Comparison of ENCODE assay signal across 11 cellular contexts in the genomic region with DNA sequence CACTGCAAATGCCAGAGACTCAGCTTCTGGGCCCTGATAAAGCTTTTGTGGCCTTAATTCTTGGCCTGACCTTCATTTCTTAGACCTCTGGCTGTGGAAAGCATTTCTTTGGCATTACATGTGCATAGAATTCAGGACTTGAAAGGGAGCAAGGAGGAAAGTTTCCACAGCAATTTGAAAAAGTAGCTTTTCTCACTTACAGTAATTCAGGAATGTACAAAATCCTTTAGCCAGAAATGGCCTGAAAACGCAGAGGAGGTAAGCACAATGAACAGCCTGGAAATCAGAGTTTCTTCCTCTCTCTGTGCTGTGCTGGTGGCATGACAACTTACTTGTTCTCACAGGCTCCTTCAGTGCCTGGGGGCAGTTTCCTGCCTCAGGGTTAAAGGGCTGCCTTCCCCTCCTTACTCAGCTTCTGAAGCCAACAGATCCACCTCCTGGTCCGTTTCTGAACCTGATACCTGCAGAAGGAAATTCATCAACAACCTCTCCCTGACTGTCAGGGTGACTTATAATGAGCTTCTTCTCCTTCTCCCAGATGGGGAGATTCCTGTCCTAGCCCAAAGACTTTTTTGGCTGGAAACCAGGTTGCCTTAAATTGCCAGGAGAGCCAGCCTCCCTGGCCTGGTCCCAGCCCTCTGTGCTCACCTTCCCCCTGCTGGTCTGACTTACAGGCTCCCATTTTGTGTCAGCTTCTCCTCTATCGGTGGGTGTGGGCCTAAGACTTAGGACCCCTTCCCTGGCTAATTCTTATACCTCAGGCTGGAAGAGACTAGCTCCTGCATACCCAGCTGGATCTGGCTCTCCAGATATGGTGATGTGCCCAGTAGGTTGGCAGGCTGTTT.
DNase-seq lines count a peak whose midpoint lies in the region; ATAC-seq and TF ChIP-seq lines count a peak whose summit lies in the region.
"Had no signal": no experiment of that assay in that cellular context is flagged by ENCODE, and none has a peak within 500 bp of the region (broad histone marks: within the 10 kb centered on the region; RNA-seq: fewer than 3 reads in every experiment).

No MANE protein-coding gene starts in this region.

- ATAC-seq in GM21390 (IDR thresholded peaks at IDR 0.05; ENCODE audit: unreplicated experiment) = no peak

- peak overlapping the region; percentile 21 to 64 (median 42) for H3K27ac ChIP-seq in transverse colon

- peak in 1 of 5 experiments; percentile 10 for TF ChIP-seq CTCF in transverse colon (IDR thresholded peaks at IDR 0.05)

- WGBS in transverse colon (ENCODE audit: low coverage in 1 of 2), 2 donors = 20 to 39% methylated on average over 1 to 3 of the region's 3 CpGs

- intact Hi-C loops in transverse colon (cut with DNase I; ENCODE audit: low total_unique reads) = no loop called here

- peaks cover 0 to 29% (median 17%) of the 10 kb centered on the region in 4 donors for H3K4me1 ChIP-seq in transverse colon

- H3K36me3 ChIP-seq in transverse colon = no peaks in the 10 kb centered on the region

- peak; percentile 4 for DNase-seq in NCI-H2196 (lab: John Stamatoyannopoulos, UW; ENCODE audit: unreplicated experiment)
- DNase-seq in NCI-H2196 treated with DMSO at 0.1 percent for 48 hours (lab: John Stamatoyannopoulos, UW; ENCODE audit: unreplicated experiment) = no peak
- DNase-seq in dedifferentiated amniotic fluid mesenchymal stem cell (ENCODE audit: extremely low spot score) = peak; percentile 28
- DNase-seq in left kidney (ENCODE audit: low read depth, low spot score) = peak; percentile 19
- DNase-seq in transverse colon = no peak
- no peak for DNase-seq in midbrain (lab: John Stamatoyannopoulos, UW)
- DNase-seq in activated CD4-positive, alpha-beta T cell treated with anti-CD3 and anti-CD28 coated beads, Interleukin-2, amount 50 U/mL, for 48 hours = no peak
- DNase-seq: activated CD4-positive, alpha-beta memory T cell treated with anti-CD3 and anti-CD28 coated beads, Interleukin-2, amount 10 ng/mL, durations not matched to agents 7 days and 5 days; amniotic stem cell; nucleus accumbens had no signal

- no peaks in the 10 kb centered on the region for H3K9me3 ChIP-seq in transverse colon

- in situ Hi-C loops in transverse colon (cut with MboI; ENCODE audit: low pct_ligation_motif_present in 1 of 4, low pct_unique_long_range_greater_than_20kb in 1 of 4, low sequenced_read_pairs in 3 of 4) = no loop called here

- no peak overlapping the region for H3K4me3 ChIP-seq in transverse colon

- TF ChIP-seq POLR2A in transverse colon (IDR thresholded peaks at IDR 0.05) = no peak

- no peak for TF ChIP-seq EP300 in transverse colon (IDR thresholded peaks at IDR 0.05; ENCODE audit: low read depth)

- no peaks in the 10 kb centered on the region for H3K27me3 ChIP-seq in transverse colon

Comparison
In these comparisons a context has a peak if more than half of its experiments do, and no peak if none do; other contexts are left out.
1. DNase-seq: peak in NCI-H2196 (single experiment), dedifferentiated amniotic fluid mesenchymal stem cell (single experiment) and left kidney (single experiment); none in NCI-H2196 treated with DMSO at 0.1 percent for 48 hours (single experiment), transverse colon (single experiment), midbrain (single experiment) and activated CD4-positive, alpha-beta T cell treated with anti-CD3 and anti-CD28 coated beads, Interleukin-2, amount 50 U/mL, for 48 hours (0 of 2).